8 cellular contexts compared by ENCODE assay signal in genomic region chr1:169892176-169892818, GRCh38. TPM values are rescaled to one million over a fixed set of nuclear protein-coding genes. Genes with fewer than 3 reads are reported as not detected.
DNase-seq lines count a peak whose midpoint lies in the region; ATAC-seq and TF ChIP-seq lines count a peak whose summit lies in the region.

No MANE protein-coding gene starts in this region.

- H3K4me3 Mint-ChIP-seq in mesothelial cell of epicardium: peak overlapping the region; percentile 84

- in situ Hi-C loops in brain microvascular endothelial cell (cut with HindIII; ENCODE audit: low pct_ligation_motif_present, low sequenced_read_pairs): no loop called here

- peak overlapping the region; percentile 92 to 93 for H3K27ac ChIP-seq in right atrium auricular region
- H3K27ac ChIP-seq in brain microvascular endothelial cell: no peak overlapping the region

- no peaks in the 10 kb centered on the region for H3K9me3 ChIP-seq in right atrium auricular region

- peaks cover 9% of the 10 kb centered on the region for H3K27me3 Mint-ChIP-seq in mesothelial cell of epicardium (ENCODE audit: low read depth)

- TF ChIP-seq CTCF in right atrium auricular region (IDR thresholded peaks at IDR 0.05) (no peak), brain microvascular endothelial cell (IDR thresholded peaks at IDR 0.05; ENCODE audit: low read depth, low read length, missing control alignments) (no peak), mesothelial cell of epicardium (IDR thresholded peaks at IDR 0.05; ENCODE audit: unreplicated experiment) (no peak)

- no peaks in the 10 kb centered on the region for H3K27me3 ChIP-seq in right atrium auricular region
- no peaks in the 10 kb centered on the region for H3K27me3 ChIP-seq in brain microvascular endothelial cell (replicated peaks)

- H3K36me3 Mint-ChIP-seq in mesothelial cell of epicardium: peaks cover 2% of the 10 kb centered on the region

- peaks cover 0 to 27% of the 10 kb centered on the region in 2 donors for H3K4me1 ChIP-seq in right atrium auricular region

- intact Hi-C loops in left ventricle myocardium superior (cut with micrococcal nuclease): no loop called here

- peak overlapping the region; percentile 92 for H3K27ac Mint-ChIP-seq in mesothelial cell of epicardium

- DNase-seq in right atrium auricular region (ENCODE audit: low spot score): no peak
- DNase-seq in left ventricle myocardium superior: no peak
- DNase-seq in brain microvascular endothelial cell: no peak
- DNase-seq in mesothelial cell of epicardium (ENCODE audit: low spot score in 2 of 2, unreplicated experiment in 2 of 2): no peak
- no peak for DNase-seq in effector CD8-positive, alpha-beta T cell (lab: John Stamatoyannopoulos, UW)
- DNase-seq in T1000 (lab: John Stamatoyannopoulos, UW): no peak
- DNase-seq in NCI-H2171 (lab: John Stamatoyannopoulos, UW): no peak

- ATAC-seq in left ventricle myocardium superior (no peak), GM19452 (IDR thresholded peaks at IDR 0.05; ENCODE audit: unreplicated experiment) (no peak)

- H3K4me3 ChIP-seq in right atrium auricular region: peak overlapping the region; percentile 76 to 97
- peak overlapping the region; percentile 89 for H3K4me3 ChIP-seq in brain microvascular endothelial cell (ENCODE audit: low read depth, low read length)

- H3K9me3 Mint-ChIP-seq in mesothelial cell of epicardium: no peaks in the 10 kb centered on the region

- H3K36me3 ChIP-seq in right atrium auricular region (peaks cover 14% of the 10 kb centered on the region), brain microvascular endothelial cell (replicated peaks) (peaks cover 3% of the 10 kb centered on the region)

- peaks cover 44% of the 10 kb centered on the region for H3K4me1 Mint-ChIP-seq in mesothelial cell of epicardium

RNA-seq across cellular contexts. Expression of gene SCYL3, which starts 1.4 kb away (rescaled TPM):
- total RNA-seq in right atrium auricular region (1 to 10 TPM; 6.4 to 6.5 TPM), left ventricle myocardium superior (5.3 TPM), mesothelial cell of epicardium (10.2 to 11.8 TPM (median 10.8 TPM) in 3 replicates)
